Comparison of ENCODE assay signal across 8 cellular contexts in the genomic region with DNA sequence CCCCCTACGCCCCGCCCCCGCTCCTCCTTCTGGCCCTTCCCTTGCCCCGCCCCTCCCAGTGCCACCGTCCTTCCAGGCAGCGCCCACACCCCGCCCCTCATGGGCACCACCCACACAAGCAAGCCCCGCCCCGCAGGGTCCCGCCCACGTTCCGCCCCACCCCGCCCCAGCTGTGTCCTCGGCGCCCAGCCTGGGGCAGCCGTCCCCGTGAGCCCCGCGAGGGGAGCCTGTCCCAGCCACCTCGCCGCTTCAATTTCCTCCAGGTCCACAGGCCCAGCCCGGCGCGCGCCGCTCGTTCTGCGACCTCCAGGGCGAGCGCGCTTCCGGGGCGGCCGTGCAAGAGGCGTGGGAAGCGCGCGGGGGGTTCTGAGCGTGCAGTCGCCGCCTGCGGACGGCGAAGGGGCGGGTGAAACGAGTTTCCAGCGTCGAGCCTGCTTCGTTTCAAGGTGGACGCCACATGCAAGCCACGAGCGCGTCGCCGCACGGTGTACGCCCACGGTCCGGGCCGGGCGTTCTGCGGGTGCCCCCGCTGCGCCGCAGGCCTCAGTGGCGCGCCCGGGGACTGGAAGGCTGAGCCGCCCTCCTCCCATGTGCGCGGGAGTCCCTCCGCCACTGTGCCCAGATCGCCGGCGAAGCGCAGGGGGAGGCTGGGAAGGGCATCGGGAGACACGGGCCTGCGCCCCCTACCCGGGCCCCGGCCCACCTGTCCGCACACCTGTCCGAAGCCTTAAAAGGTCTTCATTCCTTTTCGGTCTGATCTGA. TPM values are rescaled to one million over a fixed set of nuclear protein-coding genes. Genes with fewer than 3 reads are reported as not detected.
A peak's percentile ranks its signal among the peaks of the same experiment; 100 is the strongest.
DNase-seq lines count a peak whose midpoint lies in the region; ATAC-seq lines count a peak whose summit lies in the region.

No MANE protein-coding gene starts in this region.

- peaks cover 40% of the 10 kb centered on the region for H3K4me1 ChIP-seq in mesodermal cell (ENCODE audit: control insufficient read depth, insufficient read depth, low read length, poor library complexity, severe bottlenecking)

- no peak overlapping the region for H3K27ac Mint-ChIP-seq in effector memory CD8-positive, alpha-beta T cell

- H3K27me3 Mint-ChIP-seq in effector memory CD8-positive, alpha-beta T cell = no peaks in the 10 kb centered on the region

- H3K36me3 Mint-ChIP-seq in effector memory CD8-positive, alpha-beta T cell (ENCODE audit: insufficient read depth) = peaks cover 6% of the 10 kb centered on the region

- 24 to 33% methylated on average over 64 to 72 of the region's 84 CpGs for WGBS in mesodermal cell (ENCODE audit: insufficient coverage in 2 of 2), 2 experiments

- ATAC-seq in HG03039 (IDR thresholded peaks at IDR 0.05; ENCODE audit: unreplicated experiment) = peak; percentile 63
- peak; percentile 89 for ATAC-seq in effector memory CD8-positive, alpha-beta T cell (replicated peaks)

- H3K4me3 ChIP-seq in mesodermal cell (ENCODE audit: extremely low read depth, insufficient read depth, low read length, poor library complexity, severe bottlenecking) = peak overlapping the region; percentile 33

- H3K4me1 Mint-ChIP-seq in effector memory CD8-positive, alpha-beta T cell (ENCODE audit: low read depth in 2 of 2) = peaks cover 0 to 6% of the 10 kb centered on the region in 2 donors

- peak overlapping the region; percentile 57 for H3K27ac ChIP-seq in mesodermal cell (ENCODE audit: low read depth, low read length, severe bottlenecking)

- no peaks in the 10 kb centered on the region for H3K9me3 ChIP-seq in mesodermal cell (ENCODE audit: control insufficient read depth, low read length)

- peak overlapping the region; percentile 56 to 62 for H3K4me3 Mint-ChIP-seq in effector memory CD8-positive, alpha-beta T cell

- no peaks in the 10 kb centered on the region for H3K9me3 Mint-ChIP-seq in effector memory CD8-positive, alpha-beta T cell

- H3K36me3 ChIP-seq in mesodermal cell (ENCODE audit: control insufficient read depth, insufficient read depth, low read length) = no peaks in the 10 kb centered on the region

- peak; percentile 80 for DNase-seq in SIG-M5 treated with dmso at 0.1 percent for 504 hours (lab: John Stamatoyannopoulos, UW; ENCODE audit: unreplicated experiment)
- DNase-seq in SIG-M5 (lab: John Stamatoyannopoulos, UW) = no peak
- DNase-seq in NCI-H510A (lab: John Stamatoyannopoulos, UW) = peak; percentile 80
- DNase-seq in activated CD8-positive, alpha-beta memory T cell treated with anti-CD3 and anti-CD28 coated beads for 24 hours = peak; percentile 95
- peak; percentile 89 to 92 (median 90) for DNase-seq in effector memory CD8-positive, alpha-beta T cell
- peak; percentile 93 for DNase-seq in stimulated activated CD8-positive, alpha-beta memory T cell treated with anti-CD3 and anti-CD28 coated beads, Interleukin-2, amount 100 ng/mL, for 48 hours (ENCODE audit: low read depth in 2 of 2)

RNA-seq across cellular contexts. Expression of a gene that starts 10.8 kb away (rescaled TPM):
- polyA plus RNA-seq in mesodermal cell (2013, experiment 1 of 2) = 106 TPM
- 81.5 TPM for polyA plus RNA-seq in mesodermal cell (2013, experiment 2 of 2)

RNA-seq across cellular contexts. Expression of a gene that starts 22.7 kb away (rescaled TPM):
- polyA plus RNA-seq in mesodermal cell (2013, experiment 1 of 2) = 38.8 TPM
- 30.8 TPM for polyA plus RNA-seq in mesodermal cell (2013, experiment 2 of 2)
